12 cellular contexts compared by ENCODE assay signal in genomic region chr2:237456200-237456731, GRCh38. TPM values are rescaled to one million over a fixed set of nuclear protein-coding genes. Genes with fewer than 3 reads are reported as not detected.
DNase-seq lines count a peak whose midpoint lies in the region; ATAC-seq, FAIRE-seq and TF ChIP-seq lines count a peak whose summit lies in the region.
"Had no signal": no experiment of that assay in that cellular context is flagged by ENCODE, and none has a peak within 500 bp of the region (broad histone marks: within the 10 kb centered on the region; RNA-seq: fewer than 3 reads in every experiment).

No MANE protein-coding gene starts in this region.

- intact Hi-C loops in GM12878 (cut with micrococcal nuclease; ENCODE audit: unreplicated experiment) (no loop called here), left lung (cut with DNase I) (no loop called here)

- TF ChIP-seq RAD21 in GM12878 (IDR thresholded peaks at IDR 0.05; ENCODE audit: insufficient read depth, low read depth, low read length): no peak

- H3K9me3 ChIP-seq in MG63 (peaks cover 6% of the 10 kb centered on the region), GM12878 (replicated peaks; ENCODE audit: control insufficient read depth, insufficient read depth, low read length) (no peaks in the 10 kb centered on the region; the same call in 1 of the 3 replicates), left lung (no peaks in the 10 kb centered on the region)

- H4K20me1 ChIP-seq in GM12878 (ENCODE audit: control insufficient read depth, insufficient read depth): no peaks in the 10 kb centered on the region

- H3K4me3 ChIP-seq in AG04449 (ENCODE audit: low read depth, low read length) (no peak overlapping the region), MG63 (no peak overlapping the region), GM12878 (no peak overlapping the region), left lung (no peak overlapping the region)

- RAD21 ChIA-PET in GM12878 (lab: Charles Lee; ENCODE audit: unreplicated experiment): interaction anchor here (1.8 kb wide), 1 partner anchor 15 kb away, joined by 4 read pairs; no protein-coding TSS in a partner anchor

- H3K79me2 ChIP-seq in GM12878 (ENCODE audit: control insufficient read depth, insufficient read depth, low read length): no peaks in the 10 kb centered on the region

- TF ChIP-seq POLR2A in GM12878 (IDR thresholded peaks at IDR 0.05; ENCODE audit: low read depth, low read length): no peak

- in situ Hi-C loops in GM12878 (cut with MboI): no loop called here

- H3K9ac ChIP-seq in GM12878 (ENCODE audit: control insufficient read depth, insufficient read depth, low read length): no peak overlapping the region

- CTCF ChIA-PET in AG04449 (lab: Yijun Ruan, JAX): interaction anchor here (1.0 to 10.5 kb wide), 8 partner anchors 9 to 56 kb away, joined by 3 to 115 read pairs (median 6); no protein-coding TSS in a partner anchor
- CTCF ChIA-PET in GM12878 (lab: Yijun Ruan, JAX): interaction anchor here (0.6 to 1.5 kb wide), 2 partner anchors 34 to 42 kb away, joined by 3 read pairs; no protein-coding TSS in a partner anchor

- H3K4me1 ChIP-seq in GM12878 (ENCODE audit: control insufficient read depth, insufficient read depth, low read length) (no peaks in the 10 kb centered on the region), left lung (no peaks in the 10 kb centered on the region)

- POLR2A ChIA-PET in AG04449 (lab: Yijun Ruan, JAX) (interaction anchor here (1.2 kb wide), 3 partner anchors 15 to 42 kb away, joined by 5 to 10 read pairs (median 5); partner anchors contain the start of gene COL6A3), GM12878 (lab: Charles Lee) (no interaction called here)

- no peak for TF ChIP-seq EP300 in GM12878 (IDR thresholded peaks at IDR 0.05; ENCODE audit: borderline replicate concordance in 1 of 2, control insufficient read depth in 1 of 2, low read depth in 2 of 2, low read length in 2 of 2)

- no TSS peak for BruUV-seq in GM12878 (replicated peaks; lab: Mats Ljungman, UMichigan)

- no peaks in the 10 kb centered on the region for H3K27me3 ChIP-seq in MG63
- H3K27me3 ChIP-seq in GM12878 (replicated peaks in 1 of 2; ENCODE audit: control insufficient read depth in 2 of 2, insufficient read depth in 2 of 2, low read length in 1 of 2): no peaks in the 10 kb centered on the region
- peaks cover 0 to 24% of the 10 kb centered on the region in 2 donors for H3K27me3 ChIP-seq in left lung

- no peak for FAIRE-seq in GM12878 (lab: Jason Lieb, UNC)

- H3K27ac ChIP-seq in GM12878 (ENCODE audit: control insufficient read depth, insufficient read depth) (no peak overlapping the region), left lung (no peak overlapping the region)

- H3K4me2 ChIP-seq in GM12878 (ENCODE audit: control insufficient read depth, insufficient read depth): no peak overlapping the region

- no peak for TF ChIP-seq CTCF in AG04449 (IDR thresholded peaks at IDR 0.05; ENCODE audit: insufficient read depth, low read length, missing control alignments)
- TF ChIP-seq CTCF in GM12878 (IDR thresholded peaks at IDR 0.05 in 2 of 3, conservative IDR thresholded peaks at IDR 0.05 in 1 of 3; ENCODE audit: control insufficient read depth in 2 of 3, extremely low read depth in 1 of 3, insufficient read depth in 1 of 3, low read depth in 3 of 3, low read length in 3 of 3): no peak
- no peak for TF ChIP-seq CTCF in left lung (IDR thresholded peaks at IDR 0.05)

- under 1% methylated on average over 10 of the region's 10 CpGs for WGBS in GM12878 (ENCODE audit: insufficient coverage, insufficient replicate concordance, low lambda C conversion rate, missing lambda C conversion rate)

- SMC1A ChIA-PET in GM12878 (lab: Charles Lee; ENCODE audit: uncharacterized antibody, unreplicated experiment): interaction anchor here (0.9 to 1.0 kb wide), 2 partner anchors 35 to 259 kb away, joined by 3 read pairs; no protein-coding TSS in a partner anchor

- H2AFZ ChIP-seq in GM12878 (ENCODE audit: control insufficient read depth, low read depth, low read length): no peak overlapping the region

- H3K36me3 ChIP-seq in MG63 (no peaks in the 10 kb centered on the region), GM12878 (ENCODE audit: control insufficient read depth in 2 of 2, insufficient read depth in 2 of 2, low read length in 1 of 2) (no peaks in the 10 kb centered on the region), left lung (no peaks in the 10 kb centered on the region)

- ATAC-seq in GM12878 (no peak), left lung (peak; percentile 56), GM18498 (IDR thresholded peaks at IDR 0.05; ENCODE audit: unreplicated experiment) (no peak), HG02678 (IDR thresholded peaks at IDR 0.05; ENCODE audit: unreplicated experiment) (no peak), HG02981 (IDR thresholded peaks at IDR 0.05; ENCODE audit: unreplicated experiment) (no peak)

- peak; percentile 59 for DNase-seq in AG04449 (ENCODE audit: low read depth, low spot score)
- peak; percentile 86 for DNase-seq in MG63
- DNase-seq in GM12878 (ENCODE audit: low read depth, low spot score): no peak
- DNase-seq in left lung: no peak
- DNase-seq in HK-2 (ENCODE audit: unreplicated experiment): no peak
- DNase-seq: activated effector memory CD4-positive, alpha-beta T cell treated with anti-CD3 and anti-CD28 coated beads, Interleukin-2, amount 50 U/mL, for 16 hours; CD4-positive, CD25-positive, alpha-beta regulatory T cell; NCI-H1048; T-helper 9 cell had no signal

TF ChIP-seq in GM12878, 131 proteins besides CTCF, POLR2A, EP300 and RAD21:
- TF ChIP-seq SPI1 (IDR thresholded peaks at IDR 0.05; ENCODE audit: borderline replicate concordance, insufficient read depth, low read depth, low read length) (peak; percentile 54; the same call in 1 of the 2 replicates), IKZF1 (conservative IDR thresholded peaks at IDR 0.05) (0 out of 2 replicates have a peak, but pooled peaks have one; percentile 13), E4F1 (IDR thresholded peaks at IDR 0.05; ENCODE audit: borderline replicate concordance, partially characterized antibody) (no peak)

RNA-seq across cellular contexts. Expression of gene MLPH, which starts 30.8 kb away (rescaled TPM):
- total RNA-seq in MG63 (2014; rRNA removed; shearing (Covaris generic); ENCODE audit: low replicate concordance): 0.59 TPM in 1 of 2 replicates, not detected in the other
- total RNA-seq in GM12878 (2013; cell fraction: nucleolus; rRNA removed): not detected in 2 replicates
- total RNA-seq in GM12878 (2014; rRNA removed) (not detected in 2 replicates), GM12878 (2014; rRNA removed; fragmentation: Illumina TruSeq; extraction: Trizol) (not detected in 2 replicates), GM12878 (2021) (0.40 and 0.85 TPM in 2 replicates), left lung (100 to 1,000 TPM; 244 to 296 TPM)
- not detected for polyA plus RNA-seq in GM12878 (2011; ENCODE audit: low read depth)
- polyA plus RNA-seq in GM12878 (2011; rRNA removed) (0.09 and 0.16 TPM in 2 replicates), GM12878 (2014; fragmentation: Illumina TruSeq; extraction: Trizol) (not detected in 2 replicates), GM12878 (2014; fragmentation: Nextera tagmentation; extraction: Ambion mirVana) (not detected), GM12878 (2014; rRNA removed) (not detected in 2 replicates), GM12878 (2016; fragmentation: Nextera tagmentation; extraction: Ambion mirVana) (not detected)
- 0.10 TPM in 1 of 2 replicates, not detected in the other for polyA plus RNA-seq in GM12878 (2011; cell fraction: cytosol; rRNA removed)
- polyA plus RNA-seq in GM12878 (2011; cell fraction: nucleus; rRNA removed): 0.13 and 0.22 TPM in 2 replicates
- polyA plus RNA-seq in GM12878 (2012): not detected in 2 replicates
- 0.82 and 0.95 TPM in 2 replicates for polyA minus RNA-seq in GM12878 (2011; rRNA and poly(A)+ RNA removed)
- polyA minus RNA-seq in GM12878 (2011; cell fraction: cytosol; rRNA and poly(A)+ RNA removed): not detected in 2 replicates
- 0.19 and 0.24 TPM in 2 replicates for polyA minus RNA-seq in GM12878 (2011; cell fraction: nucleus; rRNA and poly(A)+ RNA removed)
- polyA plus RNA-seq: CD4-positive, CD25-positive, alpha-beta regulatory T cell had no signal

RNA-seq across cellular contexts. Expression of gene COL6A3, which starts 42.3 kb away (rescaled TPM):
- 465 and 564 TPM in 2 replicates for total RNA-seq in MG63 (2014; rRNA removed; shearing (Covaris generic); ENCODE audit: low replicate concordance)
- total RNA-seq in GM12878 (2013; cell fraction: nucleolus; rRNA removed): 0.07 and 0.48 TPM in 2 replicates
- total RNA-seq in GM12878 (2014; rRNA removed): not detected in 2 replicates
- 0.05 TPM in 1 of 2 replicates, not detected in the other for total RNA-seq in GM12878 (2014; rRNA removed; fragmentation: Illumina TruSeq; extraction: Trizol)
- total RNA-seq in GM12878 (2021): 0.43 and 0.51 TPM in 2 replicates
- polyA plus RNA-seq in GM12878 (2011; ENCODE audit: low read depth): not detected
- 0.01 TPM in 1 of 2 replicates, not detected in the other for polyA plus RNA-seq in GM12878 (2011; rRNA removed)
- polyA plus RNA-seq in GM12878 (2011; cell fraction: cytosol; rRNA removed): under 0.01 TPM in 1 of 2 replicates, not detected in the other
- 0.03 TPM in 2 replicates for polyA plus RNA-seq in GM12878 (2011; cell fraction: nucleus; rRNA removed)
- 0.04 TPM in 1 of 2 replicates, not detected in the other for polyA plus RNA-seq in GM12878 (2012)
- 0.01 and 0.14 TPM in 2 replicates for polyA plus RNA-seq in GM12878 (2014; fragmentation: Illumina TruSeq; extraction: Trizol)
- not detected for polyA plus RNA-seq in GM12878 (2014; fragmentation: Nextera tagmentation; extraction: Ambion mirVana)
- polyA plus RNA-seq in GM12878 (2014; rRNA removed): 0.01 and 0.03 TPM in 2 replicates
- polyA plus RNA-seq in GM12878 (2016; fragmentation: Nextera tagmentation; extraction: Ambion mirVana): under 1 TPM; 0.16 to 0.19 TPM
- polyA minus RNA-seq in GM12878 (2011; rRNA and poly(A)+ RNA removed): not detected in 2 replicates
- polyA minus RNA-seq in GM12878 (2011; cell fraction: cytosol; rRNA and poly(A)+ RNA removed): not detected in 2 replicates
- 0.60 TPM in 1 of 2 replicates, not detected in the other for polyA minus RNA-seq in GM12878 (2011; cell fraction: nucleus; rRNA and poly(A)+ RNA removed)
- total RNA-seq in left lung: 100 to 1,000 TPM; 598 to 868 TPM

Comparison
In these comparisons a context has a peak if more than half of its experiments do, and no peak if none do; other contexts are left out.
1. DNase-seq: peak in AG04449 (single experiment) and MG63 (single experiment); none in GM12878 (single experiment), left lung (0 of 2) and HK-2 (single experiment).
2. RNA of gene MLPH, which starts 30.8 kb away (total RNA-seq): 244 to 296 TPM in left lung; 0.59 TPM in MG63 and 0.40 to 0.85 TPM in GM12878; every median in the first group is over 100 times any median in the second.
3. RNA of gene COL6A3, which starts 42.3 kb away (total RNA-seq): 598 to 868 TPM in left lung and 465 to 564 TPM in MG63; 0.05 to 0.51 TPM in GM12878; every median in the first group is over 100 times any median in the second.